11 cellular contexts compared by ENCODE assay signal in genomic region chr1:91805343-91805801, GRCh38.
DNase-seq lines count a peak whose midpoint lies in the region; ATAC-seq, FAIRE-seq and TF ChIP-seq lines count a peak whose summit lies in the region.
"Had no signal": no experiment of that assay in that cellular context is flagged by ENCODE, and none has a peak within 500 bp of the region (broad histone marks: within the 10 kb centered on the region; RNA-seq: fewer than 3 reads in every experiment).

No MANE protein-coding gene starts in this region.

- POLR2A ChIA-PET in HEK293T (lab: Yijun Ruan, JAX), result interaction anchor here (1.8 kb wide), 1 partner anchor 59 kb away, joined by 4 read pairs; no protein-coding TSS in a partner anchor
- POLR2A ChIA-PET in H1 (lab: Charles Lee; ENCODE audit: partially characterized antibody), result no interaction called here

- H3K4me3 ChIP-seq in H1 (ENCODE audit: extremely low read depth in 1 of 4, insufficient read depth in 2 of 4, low read depth in 3 of 4, low read length in 4 of 4) (no peak overlapping the region), prostate gland (no peak overlapping the region)
- H3K4me3 ChIP-seq: left ventricle myocardium inferior had no signal

- H2BK20ac ChIP-seq in H1 (ENCODE audit: low read length), result no peak overlapping the region

- H3K4ac ChIP-seq in H1 (replicated peaks; ENCODE audit: insufficient read length, low read depth, low read length), result no peak overlapping the region

- H2BK120ac ChIP-seq in H1 (replicated peaks; ENCODE audit: low read depth, low read length), result no peak overlapping the region

- peaks cover 11% of the 10 kb centered on the region for H3K27me3 Mint-ChIP-seq in T-helper 2 cell treated with Interferon-gamma antibody and Interleukin-4, amounts not matched to agents 5 μg/mL and 100 μg/mL, for 36 hours (ENCODE audit: low read depth)

- H3K9me3 ChIP-seq in H1 (ENCODE audit: insufficient read depth in 2 of 2, low read depth in 1 of 2, low read length in 1 of 2) (no peaks in the 10 kb centered on the region), prostate gland (no peaks in the 10 kb centered on the region)
- H3K9me3 ChIP-seq: left ventricle myocardium inferior had no signal

- H2BK5ac ChIP-seq in H1 (ENCODE audit: low read depth, low read length), result no peak overlapping the region

- peak overlapping the region; percentile 39 for H3K4me3 Mint-ChIP-seq in T-helper 2 cell treated with Interferon-gamma antibody and Interleukin-4, amounts not matched to agents 5 μg/mL and 100 μg/mL, for 36 hours

- H4K20me1 ChIP-seq in H1 (replicated peaks in 1 of 2; ENCODE audit: control insufficient read depth in 1 of 2, insufficient read depth in 2 of 2, low read length in 2 of 2), result no peaks in the 10 kb centered on the region

- H3K56ac ChIP-seq in H1 (replicated peaks; ENCODE audit: insufficient read length, low read depth, low read length), result no peak overlapping the region

- no peak overlapping the region for H2AK5ac ChIP-seq in H1 (ENCODE audit: low read depth, low read length)

- H3K18ac ChIP-seq in H1 (ENCODE audit: extremely low read depth, low read length), result no peak overlapping the region

- H3K4me1 Mint-ChIP-seq in T-helper 2 cell treated with Interferon-gamma antibody and Interleukin-4, amounts not matched to agents 5 μg/mL and 100 μg/mL, for 36 hours (ENCODE audit: low read depth), result peaks cover 62% of the 10 kb centered on the region

- H3K23ac ChIP-seq in H1 (ENCODE audit: insufficient read length), result no peak overlapping the region

- no peak for FAIRE-seq in H1 (lab: Jason Lieb, UNC)

- peaks cover 1% of the 10 kb centered on the region; the same call in 1 of the 2 replicates for H3K23me2 ChIP-seq in H1 (ENCODE audit: low read depth, low read length)

- no peak overlapping the region for H2AFZ ChIP-seq in H1 (ENCODE audit: low read length)

- intact Hi-C loops in prostate gland (cut with DNase I), result no loop called here

- no peaks in the 10 kb centered on the region for H3K36me3 ChIP-seq in H1 (ENCODE audit: control insufficient read depth in 2 of 4, insufficient read depth in 4 of 4, low read length in 3 of 4)
- H3K36me3 ChIP-seq in prostate gland, result no peaks in the 10 kb centered on the region
- H3K36me3 ChIP-seq: left ventricle myocardium inferior had no signal

- TF ChIP-seq POLR2A in H1 (IDR thresholded peaks at IDR 0.05; ENCODE audit: control extremely low read depth in 1 of 2, low read depth in 2 of 2, low read length in 2 of 2) (no peak), prostate gland (IDR thresholded peaks at IDR 0.05) (no peak)

- H3K36me3 Mint-ChIP-seq in T-helper 2 cell treated with Interferon-gamma antibody and Interleukin-4, amounts not matched to agents 5 μg/mL and 100 μg/mL, for 36 hours (ENCODE audit: low read depth), result peaks cover 12% of the 10 kb centered on the region

- 90% methylated on average over 8 of the region's 8 CpGs; no CpG with 5 or more reads in 1 of the 2 experiments for WGBS in H1 (ENCODE audit: extremely low coverage in 1 of 2, insufficient coverage in 1 of 2, insufficient read length in 1 of 2, insufficient replicate concordance in 2 of 2, low coverage in 1 of 2, low lambda C conversion rate in 2 of 2, missing lambda C conversion rate in 1 of 2), 2 experiments
- WGBS in prostate gland, result 38% methylated on average over 8 of the region's 8 CpGs

- no peak overlapping the region for H4K5ac ChIP-seq in H1 (ENCODE audit: insufficient read length, low read depth, low read length)

- H4K91ac ChIP-seq in H1 (replicated peaks; ENCODE audit: insufficient read length, low read length), result no peak overlapping the region

- DNase-seq in HEK293T (ENCODE audit: extremely low spot score) (no peak), H1 (ENCODE audit: low read depth in 1 of 2, low spot score in 2 of 2) (no peak), prostate gland (ENCODE audit: low spot score) (no peak), NCI-H2171 treated with DMSO at 0.1 percent for 48 hours (lab: John Stamatoyannopoulos, UW) (no peak)
- DNase-seq in T-helper 2 cell treated with Interferon-gamma antibody and Interleukin-4, amounts not matched to agents 5 μg/mL and 100 μg/mL, for 36 hours (ENCODE audit: low spot score), result peak; percentile 9
- DNase-seq in stimulated activated CD8-positive, alpha-beta memory T cell treated with anti-CD3 and anti-CD28 coated beads, Interleukin-4, amount 100 ng/mL, for 48 hours, result peak; percentile 40
- DNase-seq: cerebellar nuclear complex, DMS53, left ventricle myocardium inferior, NCI-H2171 had no signal

- TF ChIP-seq CTCF in H1 (IDR thresholded peaks at IDR 0.05; ENCODE audit: control extremely low read depth in 1 of 3, insufficient read depth in 1 of 3, low read depth in 1 of 3, low read length in 3 of 3) (no peak), prostate gland (IDR thresholded peaks at IDR 0.05) (no peak)

- H2BK15ac ChIP-seq in H1 (ENCODE audit: low read length), result no peak overlapping the region

- H2BK12ac ChIP-seq in H1 (ENCODE audit: low read depth, low read length), result no peak overlapping the region

- CTCF ChIA-PET in HEK293T (lab: Yijun Ruan, JAX), result interaction anchor here (0.8 to 1.3 kb wide), 2 partner anchors 16 to 50 kb away, joined by 3 to 4 read pairs; no protein-coding TSS in a partner anchor
- CTCF ChIA-PET in H1 (lab: Charles Lee; ENCODE audit: partially characterized antibody), result interaction anchor here (1.0 to 4.9 kb wide), 4 partner anchors 13 to 123 kb away, joined by 3 to 18 read pairs (median 3); no protein-coding TSS in a partner anchor

- H3K27ac Mint-ChIP-seq in T-helper 2 cell treated with Interferon-gamma antibody and Interleukin-4, amounts not matched to agents 5 μg/mL and 100 μg/mL, for 36 hours, result peak overlapping the region; percentile 100

- H3K27me3 ChIP-seq in H1 (replicated peaks in 1 of 4; ENCODE audit: control insufficient read depth in 3 of 4, extremely low read depth in 1 of 4, insufficient read depth in 3 of 4, low read length in 3 of 4), result no peaks in the 10 kb centered on the region
- H3K27me3 ChIP-seq in prostate gland (replicated peaks; ENCODE audit: insufficient read depth), result no peaks in the 10 kb centered on the region

- TF ChIP-seq RAD21 in H1 (IDR thresholded peaks at IDR 0.05 in 1 of 2, conservative IDR thresholded peaks at IDR 0.05 in 1 of 2; ENCODE audit: low read depth in 2 of 2, low read length in 2 of 2), result no peak

- no peak for ATAC-seq in GM19463 (IDR thresholded peaks at IDR 0.05; ENCODE audit: unreplicated experiment)

- H4K8ac ChIP-seq in H1 (ENCODE audit: extremely low read depth, insufficient read depth, low read length), result 0 out of 2 replicates have a peak overlapping the region, but pooled peaks have one; percentile 30

- H3K79me1 ChIP-seq in H1 (ENCODE audit: low read depth, low read length), result no peaks in the 10 kb centered on the region

- no peaks in the 10 kb centered on the region for H3K79me2 ChIP-seq in H1 (ENCODE audit: control insufficient read depth in 1 of 2, insufficient read depth in 2 of 2, low read length in 2 of 2)

- no peaks in the 10 kb centered on the region for H3K9me3 Mint-ChIP-seq in T-helper 2 cell treated with Interferon-gamma antibody and Interleukin-4, amounts not matched to agents 5 μg/mL and 100 μg/mL, for 36 hours

- H3K14ac ChIP-seq in H1 (ENCODE audit: insufficient read length), result no peak overlapping the region

- H3K4me2 ChIP-seq in H1 (ENCODE audit: insufficient read depth in 1 of 2, low read depth in 2 of 2, low read length in 2 of 2), result no peak overlapping the region

- no peak overlapping the region for H3K9ac ChIP-seq in H1 (replicated peaks in 1 of 4; ENCODE audit: extremely low read depth in 1 of 4, low read depth in 3 of 4, low read length in 3 of 4)

- TF ChIP-seq EP300 in H1 (IDR thresholded peaks at IDR 0.05; ENCODE audit: borderline replicate concordance in 1 of 2, low read depth in 2 of 2, low read length in 2 of 2), result no peak

- H3K27ac ChIP-seq in H1 (ENCODE audit: low read depth, low read length), result no peak overlapping the region
- no peak overlapping the region for H3K27ac ChIP-seq in prostate gland

- H3K4me1 ChIP-seq in H1 (replicated peaks in 1 of 4; ENCODE audit: control insufficient read depth in 3 of 4, insufficient read depth in 4 of 4, low read length in 3 of 4) (peaks cover 0 to 8% (median 0%) of the 10 kb centered on the region in 4 experiments; a peak in 2 of 7 replicates), prostate gland (replicated peaks) (no peaks in the 10 kb centered on the region)

TF ChIP-seq in HEK293T, 16 proteins besides CTCF, POLR2A, EP300 and RAD21:
- TF ChIP-seq ELF4 (IDR thresholded peaks at IDR 0.05) (no peak), L3MBTL2 (conservative IDR thresholded peaks at IDR 0.05) (peak; percentile 46; the same call in 1 of the 2 replicates)
TF ChIP-seq in HEK293T: peak in this region for 1.

TF ChIP-seq in H1, 55 proteins besides CTCF, POLR2A, EP300 and RAD21 (continues in another document):
- no peak for TF ChIP-seq POLR2AphosphoS5 (IDR thresholded peaks at IDR 0.05; ENCODE audit: low read depth, low read length)
- TF ChIP-seq KDM5A (IDR thresholded peaks at IDR 0.05; ENCODE audit: low read length), result no peak
- TF ChIP-seq CREB1 (IDR thresholded peaks at IDR 0.05), result no peak
- no peak for TF ChIP-seq NANOG (IDR thresholded peaks at IDR 0.05; ENCODE audit: insufficient read depth, low read depth, low read length, poor library complexity, severe bottlenecking)
- TF ChIP-seq CBX8 (IDR thresholded peaks at IDR 0.05; ENCODE audit: borderline replicate concordance, low read depth, low read length), result no peak
- TF ChIP-seq HDAC2 (IDR thresholded peaks at IDR 0.05; ENCODE audit: borderline replicate concordance in 1 of 2, low read depth in 2 of 2, low read length in 2 of 2), result no peak
- TF ChIP-seq MAFK (IDR thresholded peaks at IDR 0.05; ENCODE audit: low read depth, low read length), result no peak
- no peak for TF ChIP-seq ATF3 (IDR thresholded peaks at IDR 0.05; ENCODE audit: insufficient read depth, low read depth, low read length)
- no peak for TF ChIP-seq E2F6 (IDR thresholded peaks at IDR 0.05)
- TF ChIP-seq TEAD4 (IDR thresholded peaks at IDR 0.05; ENCODE audit: low read depth, low read length), result no peak
- TF ChIP-seq SP1 (IDR thresholded peaks at IDR 0.05; ENCODE audit: low read depth, low read length), result no peak
- no peak for TF ChIP-seq POU5F1 (IDR thresholded peaks at IDR 0.05; ENCODE audit: low read depth, low read length)
- TF ChIP-seq RFX5 (IDR thresholded peaks at IDR 0.05; ENCODE audit: borderline replicate concordance, low read depth, low read length), result no peak
- no peak for TF ChIP-seq RBBP5 (IDR thresholded peaks at IDR 0.05; ENCODE audit: borderline replicate concordance, low read depth, low read length)

Comparison
In these comparisons a context has a peak if more than half of its experiments do, and no peak if none do; other contexts are left out.
1. DNase-seq: peak in T-helper 2 cell treated with Interferon-gamma antibody and Interleukin-4, amounts not matched to agents 5 μg/mL and 100 μg/mL, for 36 hours (single experiment) and stimulated activated CD8-positive, alpha-beta memory T cell treated with anti-CD3 and anti-CD28 coated beads, Interleukin-4, amount 100 ng/mL, for 48 hours (single experiment); none in HEK293T (single experiment), H1 (0 of 2), prostate gland (single experiment) and NCI-H2171 treated with DMSO at 0.1 percent for 48 hours (single experiment).